18 cellular contexts compared by ENCODE assay signal in genomic region chr2:8657423-8658062, GRCh38. TPM values are rescaled to one million over a fixed set of nuclear protein-coding genes. Genes with fewer than 3 reads are reported as not detected.
DNase-seq lines count a peak whose midpoint lies in the region; ATAC-seq and TF ChIP-seq lines count a peak whose summit lies in the region.
"Had no signal": no experiment of that assay in that cellular context is flagged by ENCODE, and none has a peak within 500 bp of the region (broad histone marks: within the 10 kb centered on the region; RNA-seq: fewer than 3 reads in every experiment).

No MANE protein-coding gene starts in this region.

- ATAC-seq in GM19023 (IDR thresholded peaks at IDR 0.05; ENCODE audit: unreplicated experiment) (peak; percentile 52), right lobe of liver (no peak), HG03108 (IDR thresholded peaks at IDR 0.05; ENCODE audit: unreplicated experiment) (no peak), GM18520 (IDR thresholded peaks at IDR 0.05; ENCODE audit: unreplicated experiment) (no peak)
- ATAC-seq: activated CD4-positive, CD25-positive, alpha-beta regulatory T cell treated with anti-CD3 and anti-CD28 coated beads, Interleukin-2, amount 50 U/mL, for 24 hours; lower lobe of right lung had no signal

- H3K4me1 ChIP-seq in right lobe of liver: peaks cover 0 to 47% (median 19%) of the 10 kb centered on the region in 4 donors
- H3K4me1 ChIP-seq: lower lobe of right lung had no signal

- TF ChIP-seq POLR2A in right lobe of liver (IDR thresholded peaks at IDR 0.05): no peak

- no peaks in the 10 kb centered on the region for H3K27me3 ChIP-seq in right lobe of liver
- H3K27me3 ChIP-seq: transverse colon had no signal

- no peak overlapping the region for H3K4me3 ChIP-seq in right lobe of liver
- H3K4me3 ChIP-seq: lower lobe of right lung, skin epidermis, transverse colon had no signal

- no peaks in the 10 kb centered on the region for H3K9me3 ChIP-seq in right lobe of liver
- H3K9me3 ChIP-seq: lower lobe of right lung, neutrophil, transverse colon had no signal

- no peak for TF ChIP-seq CTCF in right lobe of liver (IDR thresholded peaks at IDR 0.05)

- peak; percentile 25 for DNase-seq in DMS53 (lab: John Stamatoyannopoulos, UW)
- no peak for DNase-seq in DMS53 treated with DMSO at 0.1 percent for 48 hours (lab: John Stamatoyannopoulos, UW; ENCODE audit: unreplicated experiment)
- peak; percentile 3 for DNase-seq in NCI-H774 (lab: John Stamatoyannopoulos, UW)
- no peak for DNase-seq in right lobe of liver
- no peak for DNase-seq in DMS153 treated with DMSO at 0.1 percent for 48 hours (lab: John Stamatoyannopoulos, UW; ENCODE audit: unreplicated experiment)
- DNase-seq: COR-L47, cortex of kidney, GOT3, lower lobe of right lung, NCI-H187 treated with DMSO at 0.1 percent for 48 hours, transverse colon had no signal

- WGBS in right lobe of liver (ENCODE audit: insufficient coverage, low coverage, low lambda C conversion rate, missing lambda C conversion rate): 72% methylated on average over 8 of the region's 17 CpGs

- no peaks in the 10 kb centered on the region for H3K36me3 ChIP-seq in right lobe of liver
- H3K36me3 ChIP-seq: lower lobe of right lung, neutrophil, transverse colon had no signal

- intact Hi-C loops in right lobe of liver (cut with DNase I): no loop called here

- peak overlapping the region in 2 of 3 donors; percentile 92 to 94 for H3K27ac ChIP-seq in right lobe of liver
- H3K27ac ChIP-seq: 22Rv1, lower lobe of right lung, neutrophil, skin epidermis, transverse colon had no signal

RNA-seq across cellular contexts. Expression of gene ID2, which starts 24.3 kb away (rescaled TPM):
- total RNA-seq in right lobe of liver: 100 to 1,000 TPM; 103 to 520 (median 191) TPM

Comparison
In these comparisons a context has a peak if more than half of its experiments do, and no peak if none do; other contexts are left out.
1. DNase-seq: peak in DMS53 (single experiment) and NCI-H774 (single experiment); none in DMS53 treated with DMSO at 0.1 percent for 48 hours (single experiment), right lobe of liver (0 of 3) and DMS153 treated with DMSO at 0.1 percent for 48 hours (single experiment).